ENCODE assay signal across 15 cellular contexts in the genomic region with DNA sequence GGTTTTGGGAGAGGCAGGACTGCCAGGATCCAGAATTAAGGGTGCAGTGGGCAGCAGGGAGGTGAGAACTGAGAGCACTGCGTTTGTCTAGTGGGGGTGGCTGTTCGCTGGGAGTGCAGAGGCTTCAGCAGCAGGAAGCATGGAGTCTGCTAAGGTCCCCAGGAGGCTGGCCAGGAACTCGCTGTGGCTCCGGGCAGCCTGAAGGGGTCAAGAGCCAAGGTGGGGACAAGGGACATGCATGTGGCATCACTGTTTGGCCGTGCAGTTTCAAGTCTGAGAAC. TPM values are rescaled to one million over a fixed set of nuclear protein-coding genes. Genes with fewer than 3 reads are reported as not detected.
DNase-seq lines count a peak whose midpoint lies in the region; ATAC-seq, FAIRE-seq and TF ChIP-seq lines count a peak whose summit lies in the region.
"Had no signal": no experiment of that assay in that cellular context is flagged by ENCODE, and none has a peak within 500 bp of the region (broad histone marks: within the 10 kb centered on the region; RNA-seq: fewer than 3 reads in every experiment).

No MANE protein-coding gene starts in this region.

- no peaks in the 10 kb centered on the region for H3K27me3 Mint-ChIP-seq in activated CD4-positive, alpha-beta T cell treated with anti-CD3 and anti-CD28 coated beads for 36 hours
- H3K27me3 Mint-ChIP-seq in H9 (ENCODE audit: low read depth) (peaks cover 28% of the 10 kb centered on the region), astrocyte (ENCODE audit: low read depth, unreplicated experiment) (peaks cover 45% of the 10 kb centered on the region), nephron progenitor cell (ENCODE audit: low read depth, poor library complexity) (peaks cover 42% of the 10 kb centered on the region)

- POLR2A ChIA-PET in activated CD4-positive, alpha-beta T cell treated with anti-CD3 and anti-CD28 coated beads for 36 hours (lab: Charles Lee), result interaction anchor here (1.2 kb wide), 1 partner anchor 12 kb away, joined by 3 read pairs; no protein-coding TSS in a partner anchor

- FAIRE-seq in astrocyte (lab: Jason Lieb, UNC), result no peak
- FAIRE-seq: colon had no signal

- ATAC-seq in activated CD4-positive, alpha-beta T cell treated with anti-CD3 and anti-CD28 coated beads for 36 hours, result no peak
- ATAC-seq in GM19023 (IDR thresholded peaks at IDR 0.05; ENCODE audit: unreplicated experiment), result no peak
- ATAC-seq: left colon had no signal

- H3K18ac ChIP-seq in H9 (ENCODE audit: insufficient read length, low read depth, low read length), result no peak overlapping the region

- H3K4me2 ChIP-seq in H9 (ENCODE audit: insufficient read depth, insufficient read length, low read length) (no peak overlapping the region), astrocyte (ENCODE audit: low read length) (no peak overlapping the region)

- H3K4ac ChIP-seq in H9 (ENCODE audit: low read depth, low read length), result no peak overlapping the region

- no peaks in the 10 kb centered on the region for H3K79me1 ChIP-seq in H9 (ENCODE audit: insufficient read depth, low read depth, low read length, poor library complexity, severe bottlenecking)

- no peaks in the 10 kb centered on the region for H3K9me3 ChIP-seq in H9 (ENCODE audit: control insufficient read depth, low read depth, low read length)
- H3K9me3 ChIP-seq in astrocyte (ENCODE audit: insufficient read depth, low read depth, low read length), result peaks cover 16% of the 10 kb centered on the region
- H3K9me3 ChIP-seq: esophagus muscularis mucosa, Peyer's patch had no signal

- no peak overlapping the region for H3K4me3 ChIP-seq in astrocyte (ENCODE audit: insufficient read depth, low read depth, low read length)
- H3K4me3 ChIP-seq: esophagus muscularis mucosa had no signal

- H3K23me2 ChIP-seq in H9 (ENCODE audit: insufficient read length, low read depth, low read length, poor library complexity, severe bottlenecking), result no peaks in the 10 kb centered on the region

- H3K14ac ChIP-seq in H9 (ENCODE audit: insufficient read depth, low read length), result no peak overlapping the region

- no peak overlapping the region for H2BK20ac ChIP-seq in H9 (ENCODE audit: low read depth, low read length, poor library complexity, severe bottlenecking)

- no peak overlapping the region for H3K9ac ChIP-seq in H9 (ENCODE audit: extremely low read depth, insufficient read length, low read length)
- no peak overlapping the region for H3K9ac ChIP-seq in astrocyte (ENCODE audit: low read length)

- TF ChIP-seq CTCF in H9 (conservative IDR thresholded peaks at IDR 0.05), result no peak
- TF ChIP-seq CTCF in astrocyte (IDR thresholded peaks at IDR 0.05; ENCODE audit: insufficient read depth, low read depth, low read length), result no peak
- no peak for TF ChIP-seq CTCF in nephron progenitor cell (IDR thresholded peaks at IDR 0.05)

- CTCF ChIA-PET in activated CD4-positive, alpha-beta T cell treated with anti-CD3 and anti-CD28 coated beads for 36 hours (lab: Charles Lee), result interaction anchor here (0.6 to 1.2 kb wide), 3 partner anchors 21 to 1048 kb away, joined by 3 read pairs; no protein-coding TSS in a partner anchor

- H4K5ac ChIP-seq in H9 (ENCODE audit: insufficient read length, low read depth, low read length), result no peak overlapping the region

- H4K8ac ChIP-seq in H9 (replicated peaks; ENCODE audit: insufficient read length, low read depth, low read length), result no peak overlapping the region

- H2AK5ac ChIP-seq in H9 (ENCODE audit: insufficient read length, low read length), result no peak overlapping the region

- DNase-seq in activated CD4-positive, alpha-beta T cell treated with anti-CD3 and anti-CD28 coated beads for 36 hours, result no peak
- no peak for DNase-seq in activated CD4-positive, alpha-beta T cell treated with anti-CD3 and anti-CD28 coated beads, Interleukin-2, amount 50 U/mL, for 4 hours
- DNase-seq in H9, result no peak
- no peak for DNase-seq in astrocyte (ENCODE audit: low read depth)
- no peak for DNase-seq in nephron progenitor cell
- DNase-seq in NCI-H510A (lab: John Stamatoyannopoulos, UW), result no peak
- no peak for DNase-seq in NCI-H446 (lab: John Stamatoyannopoulos, UW)
- DNase-seq: Calu3, NCI-H1694 treated with DMSO at 0.1 percent for 48 hours, NCI-H526 had no signal

- H3K56ac ChIP-seq in H9 (ENCODE audit: insufficient read length, low read depth, low read length), result no peak overlapping the region

- H2BK5ac ChIP-seq in H9 (ENCODE audit: insufficient read length, low read length), result no peak overlapping the region

- no peak overlapping the region for H2BK12ac ChIP-seq in H9 (ENCODE audit: insufficient read length, low read depth, low read length)

- intact Hi-C loops in activated CD4-positive, alpha-beta T cell treated with anti-CD3 and anti-CD28 coated beads for 36 hours (cut with DNase I, micrococcal nuclease), result loop anchor here (5.0 kb wide), 2 partner anchors 41 to 51 kb away; a partner anchor contains a TSS

- H3K27me3 ChIP-seq in H9 (ENCODE audit: insufficient read depth, low read length) (no peaks in the 10 kb centered on the region), astrocyte (ENCODE audit: insufficient read depth, low read length) (peaks cover 2% of the 10 kb centered on the region)
- H3K27me3 ChIP-seq: esophagus muscularis mucosa, Peyer's patch had no signal

- H3K27ac Mint-ChIP-seq in activated CD4-positive, alpha-beta T cell treated with anti-CD3 and anti-CD28 coated beads for 36 hours, result peak overlapping the region; percentile 84
- H3K27ac Mint-ChIP-seq in H9, result peak overlapping the region in 2 of 3 experiments; percentile 5 to 94; a peak in 1 of 7 replicates
- H3K27ac Mint-ChIP-seq in astrocyte (ENCODE audit: unreplicated experiment), result peak overlapping the region; percentile 30
- peak overlapping the region; percentile 53 for H3K27ac Mint-ChIP-seq in nephron progenitor cell

- H3T11ph ChIP-seq in H9 (ENCODE audit: low read length), result no peak overlapping the region

- H3K4me1 ChIP-seq in H9 (ENCODE audit: insufficient read depth, low read length) (no peaks in the 10 kb centered on the region), astrocyte (ENCODE audit: insufficient read depth, low read length) (no peaks in the 10 kb centered on the region)

- peak overlapping the region; percentile 31 for H3K4me3 Mint-ChIP-seq in activated CD4-positive, alpha-beta T cell treated with anti-CD3 and anti-CD28 coated beads for 36 hours
- H3K4me3 Mint-ChIP-seq in H9, result no peak overlapping the region
- no peak overlapping the region for H3K4me3 Mint-ChIP-seq in astrocyte (ENCODE audit: unreplicated experiment)
- peak overlapping the region; percentile 43 for H3K4me3 Mint-ChIP-seq in nephron progenitor cell

- H3K23ac ChIP-seq in H9 (ENCODE audit: insufficient read length, low read depth, low read length), result no peak overlapping the region

- peaks cover 12% of the 10 kb centered on the region for H3K9me3 Mint-ChIP-seq in activated CD4-positive, alpha-beta T cell treated with anti-CD3 and anti-CD28 coated beads for 36 hours (ENCODE audit: low read depth)
- H3K9me3 Mint-ChIP-seq in H9 (no peaks in the 10 kb centered on the region; a peak in 2 of 5 replicates), astrocyte (ENCODE audit: unreplicated experiment) (peaks cover 41% of the 10 kb centered on the region), nephron progenitor cell (peaks cover 10% of the 10 kb centered on the region)

- H3K36me3 ChIP-seq in astrocyte (ENCODE audit: insufficient read depth, low read length), result no peaks in the 10 kb centered on the region
- H3K36me3 ChIP-seq: esophagus muscularis mucosa, Peyer's patch had no signal

- H3K27ac ChIP-seq in H9 (ENCODE audit: insufficient read length, low read depth, low read length), result no peak overlapping the region
- no peak overlapping the region for H3K27ac ChIP-seq in astrocyte (ENCODE audit: low read depth, low read length)

- H2BK15ac ChIP-seq in H9 (ENCODE audit: low read depth, low read length), result no peak overlapping the region

- no peak overlapping the region for H2AFZ ChIP-seq in H9 (ENCODE audit: low read length)
- no peak overlapping the region for H2AFZ ChIP-seq in astrocyte (ENCODE audit: low read depth, low read length)

- peaks cover 15% of the 10 kb centered on the region for H3K36me3 Mint-ChIP-seq in activated CD4-positive, alpha-beta T cell treated with anti-CD3 and anti-CD28 coated beads for 36 hours (ENCODE audit: low read depth)
- 0 out of 7 replicates have a peak, but pooled peaks cover 0 to 4% (median 0%) of the 10 kb centered on the region in 3 experiments for H3K36me3 Mint-ChIP-seq in H9 (ENCODE audit: insufficient read depth in 1 of 3, low read depth in 3 of 3)
- peaks cover 24% of the 10 kb centered on the region for H3K36me3 Mint-ChIP-seq in astrocyte (ENCODE audit: low read depth, unreplicated experiment)
- no peaks in the 10 kb centered on the region for H3K36me3 Mint-ChIP-seq in nephron progenitor cell (ENCODE audit: low read depth)

- H4K20me1 ChIP-seq in H9 (ENCODE audit: control insufficient read depth, insufficient read depth, insufficient read length), result no peaks in the 10 kb centered on the region
- no peaks in the 10 kb centered on the region for H4K20me1 ChIP-seq in astrocyte (ENCODE audit: insufficient read depth, low read length)

- WGBS in H9 (ENCODE audit: extremely low coverage, insufficient read length, low lambda C conversion rate), result no CpG with 5 or more reads among the region's 5 CpGs

- no peak overlapping the region for H2BK120ac ChIP-seq in H9 (ENCODE audit: low read depth, low read length, poor library complexity, severe bottlenecking)

- peaks cover 54% of the 10 kb centered on the region for H3K4me1 Mint-ChIP-seq in activated CD4-positive, alpha-beta T cell treated with anti-CD3 and anti-CD28 coated beads for 36 hours
- peaks cover 27 to 36% of the 10 kb centered on the region in 2 experiments for H3K4me1 Mint-ChIP-seq in H9
- H3K4me1 Mint-ChIP-seq in astrocyte (ENCODE audit: low read depth, unreplicated experiment), result no peaks in the 10 kb centered on the region
- peaks cover 59% of the 10 kb centered on the region for H3K4me1 Mint-ChIP-seq in nephron progenitor cell

- no peak overlapping the region for H4K91ac ChIP-seq in H9 (ENCODE audit: insufficient read length, low read depth, low read length)

- H3K79me2 ChIP-seq in H9 (ENCODE audit: insufficient read depth, low read length) (no peaks in the 10 kb centered on the region), astrocyte (ENCODE audit: insufficient read depth, low read length) (no peaks in the 10 kb centered on the region)

RNA-seq across cellular contexts. Expression of a gene that starts 43.2 kb away (rescaled TPM):
- 1 to 10 TPM; 7.5 to 9.6 TPM for total RNA-seq in activated CD4-positive, alpha-beta T cell treated with anti-CD3 and anti-CD28 coated beads for 36 hours
- total RNA-seq in H9 (2021) (81.6 and 87.2 TPM in 2 replicates), astrocyte (30.7 and 32.8 TPM in 2 replicates)

RNA-seq across cellular contexts. Expression of a gene that starts 55.2 kb away (rescaled TPM):
- 10 to 100 TPM; 23.0 to 23.6 TPM for total RNA-seq in activated CD4-positive, alpha-beta T cell treated with anti-CD3 and anti-CD28 coated beads for 36 hours
- total RNA-seq in H9 (2021), result 13.0 and 13.9 TPM in 2 replicates
- total RNA-seq in astrocyte, result 11.9 and 13.7 TPM in 2 replicates

Comparison
In these comparisons a context has a peak if more than half of its experiments do, and no peak if none do; other contexts are left out.
1. H3K27ac Mint-ChIP-seq: peak in every context shown above with its lines; median percentile 84 in activated CD4-positive, alpha-beta T cell treated with anti-CD3 and anti-CD28 coated beads for 36 hours; 53 in nephron progenitor cell; 50 in H9; 30 in astrocyte.
2. H3K4me3 Mint-ChIP-seq: peak in activated CD4-positive, alpha-beta T cell treated with anti-CD3 and anti-CD28 coated beads for 36 hours (single experiment) and nephron progenitor cell (single experiment); none in H9 (0 of 2) and astrocyte (single experiment).